Comparison of ENCODE assay signal across 10 cellular contexts in the genomic region with DNA sequence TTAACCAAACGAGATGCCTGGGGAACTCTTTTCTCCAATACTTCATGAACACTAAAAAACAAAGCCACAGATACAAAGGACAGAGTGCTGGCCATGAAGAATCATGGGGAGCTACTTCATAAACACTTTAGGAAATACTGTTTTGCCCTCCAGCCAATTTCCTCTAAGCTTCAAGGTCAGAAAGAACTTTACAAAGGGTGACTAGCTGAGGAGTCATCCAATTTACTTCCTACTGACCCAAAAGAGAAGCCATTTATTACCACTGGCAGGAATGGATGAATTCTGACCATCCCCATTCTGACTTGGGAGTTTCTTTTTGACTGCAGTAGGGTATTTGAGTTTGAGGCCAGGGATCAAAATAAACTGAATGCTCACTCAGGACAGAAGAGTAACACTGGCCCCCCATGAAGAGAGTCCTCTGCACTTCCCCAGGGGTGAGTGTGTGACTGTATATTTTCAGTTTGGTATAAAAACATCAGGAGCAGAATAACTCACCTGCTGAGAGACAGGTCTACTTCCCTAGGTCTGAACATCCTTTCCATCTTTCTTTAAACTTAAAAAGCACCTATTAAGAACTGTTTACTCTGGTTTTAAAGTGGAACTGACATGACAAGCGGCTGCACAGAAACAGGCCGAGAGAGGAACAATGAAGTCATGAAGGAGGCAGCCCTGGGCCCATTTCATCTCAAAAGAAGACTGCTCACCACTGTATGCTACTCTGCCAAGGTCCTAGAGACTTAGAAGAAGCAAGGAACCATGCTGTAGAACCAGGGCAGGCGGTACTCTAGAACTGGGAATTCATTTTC.
DNase-seq lines count a peak whose midpoint lies in the region; ATAC-seq, FAIRE-seq and TF ChIP-seq lines count a peak whose summit lies in the region.
"Had no signal": no experiment of that assay in that cellular context is flagged by ENCODE, and none has a peak within 500 bp of the region (broad histone marks: within the 10 kb centered on the region; RNA-seq: fewer than 3 reads in every experiment).

No MANE protein-coding gene starts in this region.

- intact Hi-C loops in pancreas (cut with DNase I) (no loop called here), transverse colon (cut with DNase I; ENCODE audit: low total_unique reads) (no loop called here)

- H3K4me3 Mint-ChIP-seq in stimulated activated naive CD8-positive, alpha-beta T cell treated with anti-CD3 and anti-CD28 coated beads, Interleukin-15, Interleukin-2, amounts not matched to agents 100 ng/mL and 50 ng/mL, for 24 hours = peak overlapping the region; percentile 76
- no peak overlapping the region for H3K4me3 Mint-ChIP-seq in GM23338

- H3K4me1 ChIP-seq in GM23338 (ENCODE audit: insufficient read depth) (peaks cover 8% of the 10 kb centered on the region; the same call in 1 of the 2 replicates), pancreas (peaks cover 0 to 7% (median 0%) of the 10 kb centered on the region in 3 donors), transverse colon (peaks cover 0 to 14% (median 1%) of the 10 kb centered on the region in 4 donors)

- H3K9me3 ChIP-seq in pancreas (no peaks in the 10 kb centered on the region), transverse colon (no peaks in the 10 kb centered on the region)
- H3K9me3 ChIP-seq: BLaER1 treated with 17β-estradiol and CSF1 and Interleukin-3, amounts not matched to agents 10 nM and 100 nM had no signal

- peaks cover 3% of the 10 kb centered on the region for H3K36me3 Mint-ChIP-seq in stimulated activated naive CD8-positive, alpha-beta T cell treated with anti-CD3 and anti-CD28 coated beads, Interleukin-15, Interleukin-2, amounts not matched to agents 100 ng/mL and 50 ng/mL, for 24 hours (ENCODE audit: low read depth)
- H3K36me3 Mint-ChIP-seq in GM23338 (ENCODE audit: low read depth) = no peaks in the 10 kb centered on the region

- H3K27ac ChIP-seq in caudate nucleus (ENCODE audit: low read depth, low read length) (peak overlapping the region; percentile 74), GM23338 (ENCODE audit: low read depth) (no peak overlapping the region), pancreas (no peak overlapping the region), transverse colon (no peak overlapping the region)
- H3K27ac ChIP-seq: BLaER1 treated with 17β-estradiol and CSF1 and Interleukin-3, amounts not matched to agents 10 nM and 100 nM had no signal

- ATAC-seq in stimulated activated naive CD8-positive, alpha-beta T cell treated with anti-CD3 and anti-CD28 coated beads, Interleukin-15, Interleukin-2, amounts not matched to agents 100 U/mL and 50 U/mL, for 24 hours = no peak
- ATAC-seq in GM23338 (no peak), pancreas (no peak)

- no peak overlapping the region for H2AFZ ChIP-seq in GM23338

- H3K27me3 Mint-ChIP-seq in stimulated activated naive CD8-positive, alpha-beta T cell treated with anti-CD3 and anti-CD28 coated beads, Interleukin-15, Interleukin-2, amounts not matched to agents 100 ng/mL and 50 ng/mL, for 24 hours = no peaks in the 10 kb centered on the region
- peaks cover 2% of the 10 kb centered on the region for H3K27me3 Mint-ChIP-seq in GM23338 (ENCODE audit: insufficient read depth, low read depth, poor library complexity)

- H3K4me3 ChIP-seq in GM23338 (no peak overlapping the region), pancreas (no peak overlapping the region), transverse colon (no peak overlapping the region)
- H3K4me3 ChIP-seq: BLaER1 treated with 17β-estradiol and CSF1 and Interleukin-3, amounts not matched to agents 10 nM and 100 nM had no signal

- peaks cover 2% of the 10 kb centered on the region for H3K9me2 ChIP-seq in GM23338 (ENCODE audit: insufficient read depth)

- peak overlapping the region; percentile 93 for H3K27ac Mint-ChIP-seq in stimulated activated naive CD8-positive, alpha-beta T cell treated with anti-CD3 and anti-CD28 coated beads, Interleukin-15, Interleukin-2, amounts not matched to agents 100 ng/mL and 50 ng/mL, for 24 hours
- no peak overlapping the region for H3K27ac Mint-ChIP-seq in GM23338

- no peaks in the 10 kb centered on the region for H4K20me1 ChIP-seq in GM23338 (replicated peaks; ENCODE audit: insufficient read depth)
- H4K20me1 ChIP-seq: BLaER1 treated with 17β-estradiol and CSF1 and Interleukin-3, amounts not matched to agents 10 nM and 100 nM had no signal

- H3K4me2 ChIP-seq in GM23338 = no peak overlapping the region

- no peaks in the 10 kb centered on the region for H3F3A ChIP-seq in GM23338 (replicated peaks; ENCODE audit: low read depth)

- peaks cover 33% of the 10 kb centered on the region; the same call in 1 of the 2 replicates for H3K79me2 ChIP-seq in GM23338 (replicated peaks; ENCODE audit: insufficient read depth)

- in situ Hi-C loops in transverse colon (cut with MboI; ENCODE audit: low pct_ligation_motif_present in 1 of 4, low pct_unique_long_range_greater_than_20kb in 1 of 4, low sequenced_read_pairs in 3 of 4) = no loop called here

- 93 to 94% methylated on average over 4 of the region's 4 CpGs for WGBS in pancreas, 2 donors
- 88 to 91% methylated on average over 1 to 4 of the region's 4 CpGs for WGBS in transverse colon (ENCODE audit: low coverage in 1 of 2), 2 donors

- DNase-seq in stimulated activated naive CD8-positive, alpha-beta T cell treated with anti-CD3 and anti-CD28 coated beads, Interleukin-15, Interleukin-2, amounts not matched to agents 100 U/mL and 50 U/mL, for 24 hours = no peak
- DNase-seq in M059J (ENCODE audit: low read depth) (peak; percentile 96), caudate nucleus (lab: John Stamatoyannopoulos, UW) (no peak), GM23338 (ENCODE audit: low spot score) (no peak), pancreas (no peak), SIG-M5 treated with dmso at 0.1 percent for 504 hours (lab: John Stamatoyannopoulos, UW; ENCODE audit: unreplicated experiment) (no peak), transverse colon (no peak)
- DNase-seq: islet precursor cell had no signal

- no peak for TF ChIP-seq CTCF in GM23338 (conservative IDR thresholded peaks at IDR 0.05; ENCODE audit: low read depth in 2 of 2)
- no peak for TF ChIP-seq CTCF in pancreas (IDR thresholded peaks at IDR 0.05)
- no peak for TF ChIP-seq CTCF in transverse colon (IDR thresholded peaks at IDR 0.05)

- no peaks in the 10 kb centered on the region for H3K9me3 Mint-ChIP-seq in stimulated activated naive CD8-positive, alpha-beta T cell treated with anti-CD3 and anti-CD28 coated beads, Interleukin-15, Interleukin-2, amounts not matched to agents 100 ng/mL and 50 ng/mL, for 24 hours
- H3K9me3 Mint-ChIP-seq in GM23338 = no peaks in the 10 kb centered on the region; the same call in 2 of the 3 replicates

- peaks cover 86% of the 10 kb centered on the region for H3K4me1 Mint-ChIP-seq in stimulated activated naive CD8-positive, alpha-beta T cell treated with anti-CD3 and anti-CD28 coated beads, Interleukin-15, Interleukin-2, amounts not matched to agents 100 ng/mL and 50 ng/mL, for 24 hours (ENCODE audit: low read depth)
- peaks cover 33% of the 10 kb centered on the region for H3K4me1 Mint-ChIP-seq in GM23338

- FAIRE-seq in pancreas (lab: Jason Lieb, UNC) = no peak

- TF ChIP-seq POLR2A in transverse colon (IDR thresholded peaks at IDR 0.05) = no peak

- no peak for TF ChIP-seq EP300 in transverse colon (IDR thresholded peaks at IDR 0.05; ENCODE audit: low read depth)

- H3K27me3 ChIP-seq in GM23338 (ENCODE audit: insufficient read depth) (no peaks in the 10 kb centered on the region), pancreas (no peaks in the 10 kb centered on the region), transverse colon (no peaks in the 10 kb centered on the region)
- H3K27me3 ChIP-seq: BLaER1 treated with 17β-estradiol and CSF1 and Interleukin-3, amounts not matched to agents 10 nM and 100 nM had no signal

- H3K36me3 ChIP-seq in GM23338 (ENCODE audit: insufficient read depth) (no peaks in the 10 kb centered on the region), pancreas (no peaks in the 10 kb centered on the region), transverse colon (no peaks in the 10 kb centered on the region)
- H3K36me3 ChIP-seq: BLaER1 treated with 17β-estradiol and CSF1 and Interleukin-3, amounts not matched to agents 10 nM and 100 nM had no signal

TF ChIP-seq in GM23338, 12 proteins besides CTCF, POLR2A, EP300 and RAD21 (continues in another document):
- TF ChIP-seq, protein P1, sequence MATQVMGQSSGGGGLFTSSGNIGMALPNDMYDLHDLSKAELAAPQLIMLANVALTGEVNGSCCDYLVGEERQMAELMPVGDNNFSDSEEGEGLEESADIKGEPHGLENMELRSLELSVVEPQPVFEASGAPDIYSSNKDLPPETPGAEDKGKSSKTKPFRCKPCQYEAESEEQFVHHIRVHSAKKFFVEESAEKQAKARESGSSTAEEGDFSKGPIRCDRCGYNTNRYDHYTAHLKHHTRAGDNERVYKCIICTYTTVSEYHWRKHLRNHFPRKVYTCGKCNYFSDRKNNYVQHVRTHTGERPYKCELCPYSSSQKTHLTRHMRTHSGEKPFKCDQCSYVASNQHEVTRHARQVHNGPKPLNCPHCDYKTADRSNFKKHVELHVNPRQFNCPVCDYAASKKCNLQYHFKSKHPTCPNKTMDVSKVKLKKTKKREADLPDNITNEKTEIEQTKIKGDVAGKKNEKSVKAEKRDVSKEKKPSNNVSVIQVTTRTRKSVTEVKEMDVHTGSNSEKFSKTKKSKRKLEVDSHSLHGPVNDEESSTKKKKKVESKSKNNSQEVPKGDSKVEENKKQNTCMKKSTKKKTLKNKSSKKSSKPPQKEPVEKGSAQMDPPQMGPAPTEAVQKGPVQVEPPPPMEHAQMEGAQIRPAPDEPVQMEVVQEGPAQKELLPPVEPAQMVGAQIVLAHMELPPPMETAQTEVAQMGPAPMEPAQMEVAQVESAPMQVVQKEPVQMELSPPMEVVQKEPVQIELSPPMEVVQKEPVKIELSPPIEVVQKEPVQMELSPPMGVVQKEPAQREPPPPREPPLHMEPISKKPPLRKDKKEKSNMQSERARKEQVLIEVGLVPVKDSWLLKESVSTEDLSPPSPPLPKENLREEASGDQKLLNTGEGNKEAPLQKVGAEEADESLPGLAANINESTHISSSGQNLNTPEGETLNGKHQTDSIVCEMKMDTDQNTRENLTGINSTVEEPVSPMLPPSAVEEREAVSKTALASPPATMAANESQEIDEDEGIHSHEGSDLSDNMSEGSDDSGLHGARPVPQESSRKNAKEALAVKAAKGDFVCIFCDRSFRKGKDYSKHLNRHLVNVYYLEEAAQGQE (IDR thresholded peaks at IDR 0.05; ENCODE audit: unreplicated experiment) = no peak
- TF ChIP-seq CREB1 (CRISPR knock-in tag; IDR thresholded peaks at IDR 0.05; ENCODE audit: low read depth) (no peak), NANOG (IDR thresholded peaks at IDR 0.05; ENCODE audit: borderline replicate concordance) (no peak), EZH2 (IDR thresholded peaks at IDR 0.05; ENCODE audit: low read depth, unreplicated experiment) (no peak), ZNF114 (CRISPR knock-in tag; IDR thresholded peaks at IDR 0.05) (no peak), STAT1 (IDR thresholded peaks at IDR 0.05; ENCODE audit: unreplicated experiment) (no peak)
